In genomic region chr21:37642493-37642892, GRCh38 we compare ENCODE assay signal across 8 cellular contexts.
DNase-seq lines count a peak whose midpoint lies in the region; ATAC-seq, FAIRE-seq and TF ChIP-seq lines count a peak whose summit lies in the region.

No MANE protein-coding gene starts in this region.

- in situ Hi-C loops in astrocyte of the spinal cord (cut with HindIII; ENCODE audit: low sequenced_read_pairs), result no loop called here

- peak; percentile 10 for TF ChIP-seq CTCF in astrocyte of the spinal cord (IDR thresholded peaks at IDR 0.05; ENCODE audit: low read depth, low read length)

- 32 to 57% (median 52%) methylated on average over 3 of the region's 3 CpGs for WGBS in small intestine, 3 donors

- FAIRE-seq in small intestine (lab: Jason Lieb, UNC), result no peak

- H3K36me3 ChIP-seq in small intestine (ENCODE audit: control insufficient read depth in 2 of 2, insufficient read depth in 2 of 2, low read length in 2 of 2), result no peaks in the 10 kb centered on the region

- no peaks in the 10 kb centered on the region for H3K27me3 ChIP-seq in small intestine (ENCODE audit: control insufficient read depth in 2 of 2, insufficient read depth in 2 of 2, low read length in 2 of 2)

- peak; percentile 40 for DNase-seq in NCI-H1436 (lab: John Stamatoyannopoulos, UW)
- no peak for DNase-seq in NCI-H1436 treated with DMSO at 0.1 percent for 48 hours (lab: John Stamatoyannopoulos, UW)
- DNase-seq in NCI-H1417 (lab: John Stamatoyannopoulos, UW), result peak; percentile 20 to 75 (median 49)
- DNase-seq in astrocyte of the spinal cord (ENCODE audit: low read depth, low spot score), result no peak
- DNase-seq in small intestine, result peak; percentile 22
- no peak for DNase-seq in activated effector memory CD4-positive, alpha-beta T cell treated with Interleukin-2 at 50 U/mL for 16 hours
- no peak for DNase-seq in substantia nigra (lab: John Stamatoyannopoulos, UW)

- H3K27ac ChIP-seq in small intestine (ENCODE audit: low read depth in 1 of 2, low read length in 1 of 2), result no peak overlapping the region
- no peak overlapping the region for H3K27ac ChIP-seq in substantia nigra (ENCODE audit: low read depth, low read length, poor library complexity, severe bottlenecking)

- no peaks in the 10 kb centered on the region for H3K4me1 ChIP-seq in small intestine (ENCODE audit: control insufficient read depth in 2 of 2, insufficient read depth in 1 of 2, low read depth in 1 of 2, low read length in 1 of 2)

- no peak for ATAC-seq in HG03439 (IDR thresholded peaks at IDR 0.05; ENCODE audit: unreplicated experiment)

- no peaks in the 10 kb centered on the region for H3K9me3 ChIP-seq in small intestine (ENCODE audit: control insufficient read depth, low read depth)

- H3K4me3 ChIP-seq in astrocyte of the spinal cord (ENCODE audit: low read depth, low read length), result no peak overlapping the region
- no peak overlapping the region for H3K4me3 ChIP-seq in small intestine (ENCODE audit: low read depth in 1 of 2, low read length in 2 of 2)

Comparison
In these comparisons a context has a peak if more than half of its experiments do, and no peak if none do; other contexts are left out.
1. DNase-seq: peak in NCI-H1436 (single experiment), NCI-H1417 (3 of 3) and small intestine (single experiment); none in NCI-H1436 treated with DMSO at 0.1 percent for 48 hours (single experiment), astrocyte of the spinal cord (single experiment), activated effector memory CD4-positive, alpha-beta T cell treated with Interleukin-2 at 50 U/mL for 16 hours (single experiment) and substantia nigra (0 of 49).